ENCODE assay signal across 3 cellular contexts in the genomic region with DNA sequence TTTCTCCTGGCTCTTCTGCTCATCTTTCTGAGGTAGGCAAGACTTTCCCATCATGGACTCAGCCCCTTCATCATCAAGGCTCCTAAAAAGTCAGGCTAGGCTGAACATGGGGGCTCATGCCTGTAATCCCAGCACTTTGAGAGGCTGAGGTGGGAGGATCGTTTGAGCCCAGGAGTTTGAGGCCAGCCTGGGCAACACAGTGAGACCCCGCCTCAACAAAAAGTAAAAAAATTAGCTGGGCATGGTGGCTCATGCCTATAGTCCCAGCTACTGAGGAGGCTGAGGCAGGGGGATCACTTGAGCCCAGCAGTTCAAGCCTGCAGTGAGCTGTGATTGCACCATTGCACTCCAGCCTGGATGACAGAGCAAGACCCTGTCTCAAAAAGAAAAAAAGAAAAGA. TPM values are rescaled to one million over a fixed set of nuclear protein-coding genes. Genes with fewer than 3 reads are reported as not detected.
"Had no signal": no experiment of that assay in that cellular context is flagged by ENCODE, and none has a peak within 500 bp of the region (broad histone marks: within the 10 kb centered on the region; RNA-seq: fewer than 3 reads in every experiment).

No MANE protein-coding gene starts in this region.

RNA-seq across cellular contexts. Expression of gene FA2H, which starts 52.5 kb away (rescaled TPM):
- total RNA-seq: M059J, SJSA1 had no signal
- polyA plus RNA-seq: SK-N-SH had no signal
